ENCODE assay signal across 9 cellular contexts in the genomic region with DNA sequence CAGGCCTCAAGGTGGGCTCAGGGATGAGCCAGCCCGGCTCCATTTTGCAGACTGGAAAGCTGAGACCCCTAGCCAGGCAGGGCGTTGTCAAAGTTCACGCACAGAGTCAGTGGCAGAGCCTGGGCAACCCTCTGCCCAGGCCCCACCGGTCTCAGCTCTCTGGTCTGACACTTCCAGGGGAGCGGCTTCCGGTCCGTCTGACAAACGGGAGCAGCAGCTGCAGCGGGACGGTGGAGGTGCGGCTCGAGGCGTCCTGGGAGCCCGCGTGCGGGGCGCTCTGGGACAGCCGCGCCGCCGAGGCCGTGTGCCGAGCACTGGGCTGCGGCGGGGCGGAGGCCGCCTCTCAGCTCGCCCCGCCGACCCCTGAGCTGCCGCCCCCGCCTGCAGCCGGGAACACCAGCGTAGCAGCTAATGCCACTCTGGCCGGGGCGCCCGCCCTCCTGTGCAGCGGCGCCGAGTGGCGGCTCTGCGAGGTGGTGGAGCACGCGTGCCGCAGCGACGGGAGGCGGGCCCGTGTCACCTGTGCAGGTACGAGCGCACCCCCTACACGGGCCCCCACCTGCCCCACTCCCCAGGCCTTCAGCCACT. TPM values are rescaled to one million over a fixed set of nuclear protein-coding genes. Genes with fewer than 3 reads are reported as not detected.
DNase-seq lines count a peak whose midpoint lies in the region; ATAC-seq and TF ChIP-seq lines count a peak whose summit lies in the region.
"Had no signal": no experiment of that assay in that cellular context is flagged by ENCODE, and none has a peak within 500 bp of the region (broad histone marks: within the 10 kb centered on the region; RNA-seq: fewer than 3 reads in every experiment).

No MANE protein-coding gene starts in this region.

- H3K4me1 ChIP-seq in suprapubic skin: peaks cover 25% of the 10 kb centered on the region

- TF ChIP-seq POLR2A in suprapubic skin (IDR thresholded peaks at IDR 0.05): no peak

- peaks cover 82% of the 10 kb centered on the region for H3K36me3 Mint-ChIP-seq in T-helper 2 cell treated with Interferon-gamma antibody and Interleukin-4, amounts not matched to agents 5 μg/mL and 100 μg/mL, for 36 hours (ENCODE audit: low read depth)
- peaks cover 51% of the 10 kb centered on the region for H3K36me3 Mint-ChIP-seq in activated naive CD8-positive, alpha-beta T cell treated with anti-CD3 and anti-CD28 coated beads, Interleukin-2, amount 50 U/mL, for 24 hours (ENCODE audit: low read depth)

- DNase-seq in T-helper 2 cell treated with Interferon-gamma antibody and Interleukin-4, amounts not matched to agents 5 μg/mL and 100 μg/mL, for 36 hours (ENCODE audit: low spot score): no peak
- DNase-seq in T-helper 2 cell (no peak), left kidney (ENCODE audit: low read depth, low spot score) (peak; percentile 67), suprapubic skin (ENCODE audit: low spot score in 2 of 2) (no peak), NCI-H345 treated with DMSO at 0.1 percent for 48 hours (lab: John Stamatoyannopoulos, UW; ENCODE audit: unreplicated experiment) (no peak)
- no peak for DNase-seq in activated naive CD8-positive, alpha-beta T cell treated with anti-CD3 and anti-CD28 coated beads, Interleukin-2, amount 50 U/mL, for 24 hours
- no peak for DNase-seq in activated CD4-positive, CD25-positive, alpha-beta regulatory T cell (lab: John Stamatoyannopoulos, UW)
- DNase-seq: cerebellar nuclear complex had no signal

- no peaks in the 10 kb centered on the region for H3K36me3 ChIP-seq in suprapubic skin

- peak overlapping the region; percentile 75 for H3K27ac Mint-ChIP-seq in T-helper 2 cell treated with Interferon-gamma antibody and Interleukin-4, amounts not matched to agents 5 μg/mL and 100 μg/mL, for 36 hours
- peak overlapping the region; percentile 78 for H3K27ac Mint-ChIP-seq in activated naive CD8-positive, alpha-beta T cell treated with anti-CD3 and anti-CD28 coated beads, Interleukin-2, amount 50 U/mL, for 24 hours

- no peaks in the 10 kb centered on the region for H3K9me3 Mint-ChIP-seq in T-helper 2 cell treated with Interferon-gamma antibody and Interleukin-4, amounts not matched to agents 5 μg/mL and 100 μg/mL, for 36 hours
- H3K9me3 Mint-ChIP-seq in activated naive CD8-positive, alpha-beta T cell treated with anti-CD3 and anti-CD28 coated beads, Interleukin-2, amount 50 U/mL, for 24 hours: no peaks in the 10 kb centered on the region

- 0% methylated on average over 5 of the region's 52 CpGs for WGBS in suprapubic skin

- peaks cover 56% of the 10 kb centered on the region for H3K4me1 Mint-ChIP-seq in T-helper 2 cell treated with Interferon-gamma antibody and Interleukin-4, amounts not matched to agents 5 μg/mL and 100 μg/mL, for 36 hours (ENCODE audit: low read depth)
- H3K4me1 Mint-ChIP-seq in activated naive CD8-positive, alpha-beta T cell treated with anti-CD3 and anti-CD28 coated beads, Interleukin-2, amount 50 U/mL, for 24 hours: peaks cover 73% of the 10 kb centered on the region

- H3K27me3 Mint-ChIP-seq in T-helper 2 cell treated with Interferon-gamma antibody and Interleukin-4, amounts not matched to agents 5 μg/mL and 100 μg/mL, for 36 hours (ENCODE audit: low read depth): no peaks in the 10 kb centered on the region
- H3K27me3 Mint-ChIP-seq in activated naive CD8-positive, alpha-beta T cell treated with anti-CD3 and anti-CD28 coated beads, Interleukin-2, amount 50 U/mL, for 24 hours: no peaks in the 10 kb centered on the region

- peak overlapping the region; percentile 38 for H3K4me3 Mint-ChIP-seq in T-helper 2 cell treated with Interferon-gamma antibody and Interleukin-4, amounts not matched to agents 5 μg/mL and 100 μg/mL, for 36 hours
- peak overlapping the region; percentile 20 for H3K4me3 Mint-ChIP-seq in activated naive CD8-positive, alpha-beta T cell treated with anti-CD3 and anti-CD28 coated beads, Interleukin-2, amount 50 U/mL, for 24 hours

- H3K4me3 ChIP-seq in suprapubic skin: peak overlapping the region; percentile 55

- no peak overlapping the region for H3K27ac ChIP-seq in suprapubic skin

- no peak for TF ChIP-seq EP300 in suprapubic skin (IDR thresholded peaks at IDR 0.05)

- TF ChIP-seq CTCF in suprapubic skin (IDR thresholded peaks at IDR 0.05): no peak

- H3K27me3 ChIP-seq in suprapubic skin: peaks cover 16% of the 10 kb centered on the region

- ATAC-seq in activated naive CD8-positive, alpha-beta T cell treated with anti-CD3 and anti-CD28 coated beads, Interleukin-2, amount 50 U/mL, for 24 hours: no peak
- ATAC-seq in HG02798 (IDR thresholded peaks at IDR 0.05; ENCODE audit: poor library complexity, unreplicated experiment): no peak

- H3K9me3 ChIP-seq in suprapubic skin: no peaks in the 10 kb centered on the region

RNA-seq across cellular contexts. Expression of gene CD6, which starts 36.0 kb away (rescaled TPM):
- total RNA-seq in suprapubic skin: 1 to 10 TPM in 2 of 4 donors, under 1 TPM in 2; 0.15 to 1.7 (median 1.2) TPM

RNA-seq across cellular contexts. Expression of gene SLC15A3, which starts 55.5 kb away (rescaled TPM):
- total RNA-seq in suprapubic skin: 10 to 100 TPM in 2 of 4 donors, 1 to 10 TPM in 2; 1.7 to 10.5 (median 9.8) TPM
